Comparison of ENCODE assay signal across 12 cellular contexts in the genomic region with DNA sequence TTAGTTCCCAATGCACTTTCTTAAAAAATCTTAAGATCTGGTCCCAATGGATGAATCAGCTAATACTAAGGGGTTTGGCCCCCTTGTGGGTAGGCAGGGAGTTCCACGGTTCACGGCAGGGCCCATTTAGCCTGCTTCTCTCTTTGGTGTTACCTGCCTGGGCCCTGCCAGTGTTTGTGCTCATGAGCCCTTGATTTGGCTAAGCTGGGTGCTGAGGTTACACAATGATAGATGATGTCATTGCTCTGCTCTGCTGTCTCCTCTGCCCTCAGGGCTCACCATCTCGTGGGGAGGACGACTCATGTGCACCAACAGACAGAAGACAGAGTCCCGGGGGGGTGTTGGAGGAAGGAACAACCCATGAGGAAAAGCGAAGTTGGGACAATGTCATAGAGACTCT. TPM values are rescaled to one million over a fixed set of nuclear protein-coding genes. Genes with fewer than 3 reads are reported as not detected.
DNase-seq lines count a peak whose midpoint lies in the region; ATAC-seq and TF ChIP-seq lines count a peak whose summit lies in the region.
"Had no signal": no experiment of that assay in that cellular context is flagged by ENCODE, and none has a peak within 500 bp of the region (broad histone marks: within the 10 kb centered on the region; RNA-seq: fewer than 3 reads in every experiment).

No MANE protein-coding gene starts in this region.

- no peak overlapping the region for H2BK120ac ChIP-seq in trophoblast cell (ENCODE audit: insufficient read depth, low read length, poor library complexity)

- ATAC-seq in activated CD4-positive, alpha-beta T cell treated with anti-CD3 and anti-CD28 coated beads for 36 hours: peak; percentile 43
- ATAC-seq in HG03460 (IDR thresholded peaks at IDR 0.05; ENCODE audit: unreplicated experiment) (no peak), HG02588 (IDR thresholded peaks at IDR 0.05; ENCODE audit: unreplicated experiment) (no peak)

- no peak overlapping the region for H2BK12ac ChIP-seq in trophoblast cell (ENCODE audit: low read length)

- no peaks in the 10 kb centered on the region for H3K36me3 ChIP-seq in trophoblast cell (ENCODE audit: control insufficient read depth in 1 of 2, insufficient read depth in 2 of 2, low read length in 2 of 2)
- H3K36me3 ChIP-seq: SJCRH30 had no signal

- H4K91ac ChIP-seq in trophoblast cell (ENCODE audit: low read depth, low read length): no peak overlapping the region

- no peaks in the 10 kb centered on the region for H3K9me3 ChIP-seq in trophoblast cell (ENCODE audit: insufficient read depth, low read depth, low read length)
- H3K9me3 ChIP-seq: SJCRH30 had no signal

- WGBS in trophoblast cell (ENCODE audit: extremely low coverage, insufficient coverage, insufficient read length): no CpG with 5 or more reads among the region's 6 CpGs

- H3K18ac ChIP-seq in trophoblast cell (ENCODE audit: low read length): no peak overlapping the region

- no peaks in the 10 kb centered on the region for H3K79me1 ChIP-seq in trophoblast cell (ENCODE audit: low read length)

- TF ChIP-seq CTCF in endothelial cell (IDR thresholded peaks at IDR 0.05; ENCODE audit: unreplicated experiment): no peak

- no peak for DNase-seq in activated CD4-positive, alpha-beta T cell treated with anti-CD3 and anti-CD28 coated beads for 36 hours
- DNase-seq in activated CD4-positive, alpha-beta T cell treated with anti-CD3 and anti-CD28 coated beads for 1 hour: no peak
- peak; percentile 8 for DNase-seq in RKO (ENCODE audit: low spot score)
- DNase-seq in endothelial cell (ENCODE audit: low spot score): no peak
- peak; percentile 36 to 58 for DNase-seq in trophoblast cell
- DNase-seq in NCI-H2107 (lab: John Stamatoyannopoulos, UW): no peak
- DNase-seq: activated CD8-positive, alpha-beta memory T cell treated with anti-CD3 and anti-CD28 coated beads, Interleukin-2, amount 50 U/mL, for 4 hours; cortex of kidney; posterior cingulate gyrus had no signal

- no peak overlapping the region for H3K4ac ChIP-seq in trophoblast cell (ENCODE audit: low read depth, low read length)

- intact Hi-C loops in activated CD4-positive, alpha-beta T cell treated with anti-CD3 and anti-CD28 coated beads for 36 hours (cut with DNase I, micrococcal nuclease): no loop called here

- no peak overlapping the region for H2BK5ac ChIP-seq in trophoblast cell (ENCODE audit: low read depth, low read length, poor library complexity)

- H3K36me3 Mint-ChIP-seq in activated CD4-positive, alpha-beta T cell treated with anti-CD3 and anti-CD28 coated beads for 36 hours (ENCODE audit: low read depth): no peaks in the 10 kb centered on the region
- H3K36me3 Mint-ChIP-seq in endothelial cell (ENCODE audit: low read depth, unreplicated experiment): peaks cover 31% of the 10 kb centered on the region

- H2AK5ac ChIP-seq in trophoblast cell (ENCODE audit: low read length): no peak overlapping the region

- no peaks in the 10 kb centered on the region for H3K27me3 ChIP-seq in trophoblast cell (ENCODE audit: insufficient read depth, low read length)
- H3K27me3 ChIP-seq: SJCRH30 had no signal

- H3K27me3 Mint-ChIP-seq in activated CD4-positive, alpha-beta T cell treated with anti-CD3 and anti-CD28 coated beads for 36 hours: peaks cover 13% of the 10 kb centered on the region
- no peaks in the 10 kb centered on the region for H3K27me3 Mint-ChIP-seq in endothelial cell (ENCODE audit: unreplicated experiment)

- H3K4me3 ChIP-seq in trophoblast cell (ENCODE audit: low read depth, low read length): no peak overlapping the region
- H3K4me3 ChIP-seq: SJCRH30 had no signal

- H3K4me1 ChIP-seq in trophoblast cell (ENCODE audit: control insufficient read depth in 1 of 2, insufficient read depth in 2 of 2, low read length in 2 of 2): peaks cover 2 to 3% of the 10 kb centered on the region in 2 experiments
- H3K4me1 ChIP-seq: SJCRH30 had no signal

- no peaks in the 10 kb centered on the region for H3K79me2 ChIP-seq in trophoblast cell (ENCODE audit: control insufficient read depth, insufficient read depth, low read length, poor library complexity)

- H3K9ac ChIP-seq in trophoblast cell (ENCODE audit: low read length): no peak overlapping the region

- CTCF ChIA-PET in activated CD4-positive, alpha-beta T cell treated with anti-CD3 and anti-CD28 coated beads for 36 hours (lab: Charles Lee): no interaction called here

- peaks cover 10% of the 10 kb centered on the region for H3K4me1 Mint-ChIP-seq in activated CD4-positive, alpha-beta T cell treated with anti-CD3 and anti-CD28 coated beads for 36 hours
- H3K4me1 Mint-ChIP-seq in endothelial cell (ENCODE audit: unreplicated experiment): peaks cover 24% of the 10 kb centered on the region

- no peak overlapping the region for H3K27ac Mint-ChIP-seq in activated CD4-positive, alpha-beta T cell treated with anti-CD3 and anti-CD28 coated beads for 36 hours
- peak overlapping the region; percentile 40 for H3K27ac Mint-ChIP-seq in endothelial cell (ENCODE audit: unreplicated experiment)

- H4K8ac ChIP-seq in trophoblast cell (ENCODE audit: low read depth, low read length): no peak overlapping the region

- H2AFZ ChIP-seq in trophoblast cell (ENCODE audit: insufficient read depth, low read length, poor library complexity): no peak overlapping the region

- no peaks in the 10 kb centered on the region for H3K9me3 Mint-ChIP-seq in activated CD4-positive, alpha-beta T cell treated with anti-CD3 and anti-CD28 coated beads for 36 hours (ENCODE audit: low read depth)
- H3K9me3 Mint-ChIP-seq in endothelial cell (ENCODE audit: unreplicated experiment): no peaks in the 10 kb centered on the region

- H3K27ac ChIP-seq in trophoblast cell (ENCODE audit: low read depth, low read length): no peak overlapping the region
- H3K27ac ChIP-seq: SJCRH30 had no signal

- POLR2A ChIA-PET in activated CD4-positive, alpha-beta T cell treated with anti-CD3 and anti-CD28 coated beads for 36 hours (lab: Charles Lee): no interaction called here

- no peak overlapping the region for H4K12ac ChIP-seq in trophoblast cell (ENCODE audit: low read depth, low read length)

- no peak overlapping the region for H3K23ac ChIP-seq in trophoblast cell (ENCODE audit: low read length)

- H3K14ac ChIP-seq in trophoblast cell (ENCODE audit: low read length): no peak overlapping the region

- no peak overlapping the region for H3K4me3 Mint-ChIP-seq in activated CD4-positive, alpha-beta T cell treated with anti-CD3 and anti-CD28 coated beads for 36 hours
- H3K4me3 Mint-ChIP-seq in endothelial cell (ENCODE audit: unreplicated experiment): peak overlapping the region; percentile 6

- H3K4me2 ChIP-seq in trophoblast cell (ENCODE audit: low read length): no peak overlapping the region

RNA-seq across cellular contexts. Expression of a gene that starts 24.4 kb away (rescaled TPM):
- under 1 TPM; 0.14 to 0.33 TPM for total RNA-seq in activated CD4-positive, alpha-beta T cell treated with anti-CD3 and anti-CD28 coated beads for 36 hours
- total RNA-seq in endothelial cell (ENCODE audit: unreplicated experiment): 8.5 TPM
- 5.1 and 5.4 TPM in 2 replicates for polyA plus RNA-seq in trophoblast cell (2013)

Comparison
In these comparisons a context has a peak if more than half of its experiments do, and no peak if none do; other contexts are left out.
1. DNase-seq: peak in RKO (single experiment) and trophoblast cell (2 of 2); none in activated CD4-positive, alpha-beta T cell treated with anti-CD3 and anti-CD28 coated beads for 36 hours (single experiment), activated CD4-positive, alpha-beta T cell treated with anti-CD3 and anti-CD28 coated beads for 1 hour (single experiment), endothelial cell (single experiment) and NCI-H2107 (single experiment).